In genomic region chr19:12722566-12723382, GRCh38 we compare ENCODE assay signal across 8 cellular contexts. TPM values are rescaled to one million over a fixed set of nuclear protein-coding genes. Genes with fewer than 3 reads are reported as not detected.
A peak's percentile ranks its signal among the peaks of the same experiment; 100 is the strongest.
DNase-seq lines count a peak whose midpoint lies in the region; ATAC-seq and TF ChIP-seq lines count a peak whose summit lies in the region.

No MANE protein-coding gene starts in this region.

- no peak for TF ChIP-seq CTCF in endodermal cell (conservative IDR thresholded peaks at IDR 0.05)

- H3K4me3 ChIP-seq in HUES48 (ENCODE audit: low read depth, low read length) (peak overlapping the region; percentile 95), NT2/D1 (ENCODE audit: insufficient read length, low read depth) (peak overlapping the region; percentile 80), endodermal cell (ENCODE audit: low read length) (peak overlapping the region; percentile 96)

- peaks cover 23% of the 10 kb centered on the region for H3K36me3 Mint-ChIP-seq in endodermal cell (ENCODE audit: low read depth)

- H3K4me3 Mint-ChIP-seq in endodermal cell: peak overlapping the region; percentile 95

- 0 to 1% methylated on average over 12 to 31 of the region's 32 CpGs for WGBS in endodermal cell (ENCODE audit: insufficient coverage in 1 of 2, insufficient read length in 1 of 2), 2 experiments

- peak overlapping the region; percentile 97 for H3K27ac Mint-ChIP-seq in endodermal cell

- H3K4me1 Mint-ChIP-seq in endodermal cell: peaks cover 15% of the 10 kb centered on the region

- no peaks in the 10 kb centered on the region for H3K27me3 ChIP-seq in HUES48 (ENCODE audit: control insufficient read depth, insufficient read depth, low read length)
- H3K27me3 ChIP-seq in NT2/D1 (ENCODE audit: insufficient read depth, insufficient read length): no peaks in the 10 kb centered on the region
- H3K27me3 ChIP-seq in endodermal cell (ENCODE audit: control insufficient read depth, insufficient read depth, low read length, poor library complexity, severe bottlenecking): no peaks in the 10 kb centered on the region

- peak; percentile 70 for ATAC-seq in GM21390 (IDR thresholded peaks at IDR 0.05; ENCODE audit: unreplicated experiment)

- peak overlapping the region; percentile 97 for H3K27ac ChIP-seq in HUES48 (ENCODE audit: low read depth, low read length)
- H3K27ac ChIP-seq in endodermal cell (ENCODE audit: low read depth, low read length): peak overlapping the region; percentile 92

- H3K9me3 ChIP-seq in HUES48 (ENCODE audit: control insufficient read depth, insufficient read depth, low read length) (no peaks in the 10 kb centered on the region), NT2/D1 (ENCODE audit: insufficient read depth, low read length) (no peaks in the 10 kb centered on the region), endodermal cell (ENCODE audit: control insufficient read depth, low read length) (no peaks in the 10 kb centered on the region)

- H3K36me3 ChIP-seq in HUES48 (ENCODE audit: control insufficient read depth, insufficient read depth, low read length) (peaks cover 19% of the 10 kb centered on the region), NT2/D1 (ENCODE audit: insufficient read depth, insufficient read length, low read length) (peaks cover 39% of the 10 kb centered on the region), endodermal cell (ENCODE audit: control insufficient read depth, insufficient read depth, low read length) (peaks cover 16% of the 10 kb centered on the region)

- H3K9me3 Mint-ChIP-seq in endodermal cell: no peaks in the 10 kb centered on the region

- H3K27me3 Mint-ChIP-seq in endodermal cell (ENCODE audit: insufficient read depth): no peaks in the 10 kb centered on the region

- H3K9ac ChIP-seq in HUES48 (ENCODE audit: low read depth, low read length): peak overlapping the region; percentile 69
- peak overlapping the region; percentile 94 for H3K9ac ChIP-seq in NT2/D1 (ENCODE audit: insufficient read length, low read depth)
- H3K9ac ChIP-seq in endodermal cell (ENCODE audit: extremely low read depth, low read length, poor library complexity, severe bottlenecking): peak overlapping the region; percentile 77

- peaks cover 4% of the 10 kb centered on the region; the same call in 1 of the 2 replicates for H3K4me1 ChIP-seq in HUES48 (ENCODE audit: control insufficient read depth, insufficient read depth, low read length)
- peaks cover 7% of the 10 kb centered on the region for H3K4me1 ChIP-seq in NT2/D1 (ENCODE audit: insufficient read depth, insufficient read length)
- no peaks in the 10 kb centered on the region for H3K4me1 ChIP-seq in endodermal cell (ENCODE audit: control insufficient read depth, insufficient read depth, low read length)

- DNase-seq in COLO668 (lab: John Stamatoyannopoulos, UW; ENCODE audit: unreplicated experiment): peak; percentile 97
- DNase-seq in NT2/D1 (ENCODE audit: low read depth, low spot score): peak; percentile 98
- peak; percentile 91 for DNase-seq in activated CD8-positive, alpha-beta memory T cell treated with anti-CD3 and anti-CD28 coated beads, Interleukin-2, amount 50 U/mL, for 24 hours (ENCODE audit: extremely low read depth)
- peak; percentile 98 for DNase-seq in endodermal cell
- DNase-seq in mesenteric fat pad (ENCODE audit: low spot score): peak; percentile 96
- peak; percentile 90 for DNase-seq in stimulated activated CD8-positive, alpha-beta memory T cell treated with anti-CD3 and anti-CD28 coated beads, Interleukin-15, amount 100 ng/mL, for 1 hour (ENCODE audit: low read depth)

RNA-seq across cellular contexts. Expression of gene TNPO2, which starts 1.0 kb away (rescaled TPM):
- 100 to 1,000 TPM; 106 to 113 TPM for total RNA-seq in endodermal cell
- polyA plus RNA-seq in endodermal cell (2013, experiment 1 of 2): 88.1 TPM
- 76.2 TPM for polyA plus RNA-seq in endodermal cell (2013, experiment 2 of 2)
- total RNA-seq in mesenteric fat pad: 79.4 TPM

RNA-seq across cellular contexts. Expression of gene TRIR, which starts 11.7 kb away (rescaled TPM):
- total RNA-seq in endodermal cell (100 to 1,000 TPM; 103 to 125 TPM), mesenteric fat pad (139 TPM)
- polyA plus RNA-seq in endodermal cell (2013, experiment 1 of 2): 154 TPM
- polyA plus RNA-seq in endodermal cell (2013, experiment 2 of 2): 154 TPM

RNA-seq across cellular contexts. Expression of gene GET3, which starts 14.5 kb away (rescaled TPM):
- total RNA-seq in endodermal cell (100 to 1,000 TPM in 1 of 2 donors, 10 to 100 TPM in 1; 97.8 to 102 TPM), mesenteric fat pad (57.6 TPM)
- polyA plus RNA-seq in endodermal cell (2013, experiment 1 of 2): 74.9 TPM
- polyA plus RNA-seq in endodermal cell (2013, experiment 2 of 2): 77.4 TPM

RNA-seq across cellular contexts. Expression of gene FBXW9, which starts 26.3 kb away (rescaled TPM):
- 10 to 100 TPM; 12.6 to 14.7 TPM for total RNA-seq in endodermal cell
- 18.6 TPM for polyA plus RNA-seq in endodermal cell (2013, experiment 1 of 2)
- 20.8 TPM for polyA plus RNA-seq in endodermal cell (2013, experiment 2 of 2)
- 4.4 TPM for total RNA-seq in mesenteric fat pad

RNA-seq across cellular contexts. Expression of gene BEST2, which starts 28.8 kb away (rescaled TPM):
- total RNA-seq in endodermal cell: 1 to 10 TPM in 1 of 2 donors, under 1 TPM in 1; 0.95 to 1.2 TPM
- 0.36 TPM for polyA plus RNA-seq in endodermal cell (2013, experiment 1 of 2)
- polyA plus RNA-seq in endodermal cell (2013, experiment 2 of 2): 0.33 TPM
- total RNA-seq in mesenteric fat pad: not detected

Comparison
In these comparisons a context has a peak if more than half of its experiments do, and no peak if none do; other contexts are left out.
1. Peak in every context shown above with its lines: DNase-seq, ATAC-seq, H3K4me3 ChIP-seq and H3K27ac ChIP-seq.